1 cellular context compared by ENCODE assay signal in genomic region chr12:98352218-98352811, GRCh38.
TF ChIP-seq lines count a peak whose summit lies in the region.

No MANE protein-coding gene starts in this region.

TF ChIP-seq in SK-N-SH, 30 proteins besides CTCF, POLR2A, EP300 and RAD21 (continued from another document):
- TF ChIP-seq, protein P1, sequence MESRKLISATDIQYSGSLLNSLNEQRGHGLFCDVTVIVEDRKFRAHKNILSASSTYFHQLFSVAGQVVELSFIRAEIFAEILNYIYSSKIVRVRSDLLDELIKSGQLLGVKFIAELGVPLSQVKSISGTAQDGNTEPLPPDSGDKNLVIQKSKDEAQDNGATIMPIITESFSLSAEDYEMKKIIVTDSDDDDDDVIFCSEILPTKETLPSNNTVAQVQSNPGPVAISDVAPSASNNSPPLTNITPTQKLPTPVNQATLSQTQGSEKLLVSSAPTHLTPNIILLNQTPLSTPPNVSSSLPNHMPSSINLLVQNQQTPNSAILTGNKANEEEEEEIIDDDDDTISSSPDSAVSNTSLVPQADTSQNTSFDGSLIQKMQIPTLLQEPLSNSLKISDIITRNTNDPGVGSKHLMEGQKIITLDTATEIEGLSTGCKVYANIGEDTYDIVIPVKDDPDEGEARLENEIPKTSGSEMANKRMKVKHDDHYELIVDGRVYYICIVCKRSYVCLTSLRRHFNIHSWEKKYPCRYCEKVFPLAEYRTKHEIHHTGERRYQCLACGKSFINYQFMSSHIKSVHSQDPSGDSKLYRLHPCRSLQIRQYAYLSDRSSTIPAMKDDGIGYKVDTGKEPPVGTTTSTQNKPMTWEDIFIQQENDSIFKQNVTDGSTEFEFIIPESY (IDR thresholded peaks at IDR 0.05; ENCODE audit: borderline replicate concordance, low read depth) = no peak
- peak; percentile 56 for TF ChIP-seq NFIC (IDR thresholded peaks at IDR 0.05; ENCODE audit: borderline replicate concordance)
- TF ChIP-seq TEAD4 (IDR thresholded peaks at IDR 0.05; ENCODE audit: borderline replicate concordance, insufficient read depth) = 0 out of 2 replicates have a peak, but pooled peaks have one; percentile 50
- no peak for TF ChIP-seq ELF1 (IDR thresholded peaks at IDR 0.05)
- TF ChIP-seq EZH2phosphoT487 (IDR thresholded peaks at IDR 0.05; ENCODE audit: borderline replicate concordance, low read depth) = no peak
- no peak for TF ChIP-seq IRF3 (IDR thresholded peaks at IDR 0.05; ENCODE audit: low read depth, low read length)
- peak; percentile 89 for TF ChIP-seq JUND (IDR thresholded peaks at IDR 0.05)
- TF ChIP-seq MAX (IDR thresholded peaks at IDR 0.05; ENCODE audit: low read depth) = no peak
- TF ChIP-seq RCOR1 (IDR thresholded peaks at IDR 0.05; ENCODE audit: low read length) = no peak
